ENCODE assay signal across 9 cellular contexts in genomic region chr17:49739662-49740271, GRCh38. TPM values are rescaled to one million over a fixed set of nuclear protein-coding genes. Genes with fewer than 3 reads are reported as not detected.
A peak's percentile ranks its signal among the peaks of the same experiment; 100 is the strongest.
DNase-seq lines count a peak whose midpoint lies in the region; ATAC-seq and TF ChIP-seq lines count a peak whose summit lies in the region.
"Had no signal": no experiment of that assay in that cellular context is flagged by ENCODE, and none has a peak within 500 bp of the region (broad histone marks: within the 10 kb centered on the region; RNA-seq: fewer than 3 reads in every experiment).

No MANE protein-coding gene starts in this region.

- H3K36me3 Mint-ChIP-seq in naive B cell, result peaks cover 0 to 6% of the 10 kb centered on the region in 2 donors

- DNase-seq in NCI-H1694 (lab: John Stamatoyannopoulos, UW) (peak; percentile 18), NCI-H1694 treated with DMSO at 0.1 percent for 48 hours (lab: John Stamatoyannopoulos, UW) (no peak), NCI-H2029 (lab: John Stamatoyannopoulos, UW) (peak; percentile 89), cardiac fibroblast (ENCODE audit: low read depth in 2 of 2) (peak; percentile 59 to 75), naive B cell (peak; percentile 97), epidermal melanocyte (ENCODE audit: insufficient read length, low spot score) (no peak)
- peak; percentile 54 to 96 (median 78) for DNase-seq in activated CD4-positive, CD25-positive, alpha-beta regulatory T cell (lab: John Stamatoyannopoulos, UW)

- peak overlapping the region; percentile 99 for H3K27ac ChIP-seq in stomach smooth muscle (ENCODE audit: low read length)
- H3K27ac ChIP-seq: A549 had no signal

- peak overlapping the region; percentile 84 to 95 (median 93) for H3K4me3 Mint-ChIP-seq in naive B cell

- H3K4me1 ChIP-seq in stomach smooth muscle (ENCODE audit: control insufficient read depth, insufficient read depth, low read length), result peaks cover 72% of the 10 kb centered on the region
- H3K4me1 ChIP-seq: A549 had no signal

- no peak overlapping the region for H3K9ac ChIP-seq in stomach smooth muscle (ENCODE audit: low read length in 2 of 2)

- H3K4me1 Mint-ChIP-seq in naive B cell, result peaks cover 63 to 89% (median 83%) of the 10 kb centered on the region in 3 donors

- peaks cover 0 to 4% (median 0%) of the 10 kb centered on the region in 7 donors for H3K9me3 Mint-ChIP-seq in naive B cell

- no peak for TF ChIP-seq CTCF in cardiac fibroblast (IDR thresholded peaks at IDR 0.05; ENCODE audit: low read depth, low read length)

- H3K4me3 ChIP-seq in cardiac fibroblast (replicated peaks in 1 of 2; ENCODE audit: low read depth in 2 of 2, low read length in 2 of 2), result no peak overlapping the region
- H3K4me3 ChIP-seq in stomach smooth muscle (ENCODE audit: low read length in 2 of 2), result peak overlapping the region in 1 of 2 donors; percentile 44
- H3K4me3 ChIP-seq: A549 had no signal

- no peaks in the 10 kb centered on the region for H3K36me3 ChIP-seq in stomach smooth muscle (ENCODE audit: control insufficient read depth in 2 of 2, insufficient read depth in 2 of 2, low read length in 2 of 2)

- peak overlapping the region; percentile 99 to 100 (median 100) for H3K27ac Mint-ChIP-seq in naive B cell

- ATAC-seq in naive B cell (ENCODE audit: low read depth in 2 of 2), result peak; percentile 96 to 98
- ATAC-seq: A549 had no signal

- no peaks in the 10 kb centered on the region for H3K27me3 Mint-ChIP-seq in naive B cell

- H3K27me3 ChIP-seq in stomach smooth muscle (ENCODE audit: control insufficient read depth in 1 of 2, insufficient read depth in 2 of 2, low read length in 2 of 2), result no peaks in the 10 kb centered on the region

- H3K9me3 ChIP-seq in stomach smooth muscle (ENCODE audit: control insufficient read depth in 2 of 2, low read length in 2 of 2), result no peaks in the 10 kb centered on the region
- H3K9me3 ChIP-seq: A549 had no signal

RNA-seq across cellular contexts. Expression of gene FAM117A, which starts 24.2 kb away (rescaled TPM):
- 10 to 100 TPM; 36.4 to 66.0 (median 54.3) TPM for polyA plus RNA-seq in naive B cell (ENCODE audit: low read depth in 6 of 6)

RNA-seq across cellular contexts. Expression of gene SLC35B1, which starts 32.0 kb away (rescaled TPM):
- 10 to 100 TPM; 20.6 to 47.5 (median 25.7) TPM for polyA plus RNA-seq in naive B cell (ENCODE audit: low read depth in 6 of 6)

RNA-seq across cellular contexts. Expression of gene KAT7, which starts 48.7 kb away (rescaled TPM):
- 10 to 100 TPM; 42.3 to 61.8 (median 45.4) TPM for polyA plus RNA-seq in naive B cell (ENCODE audit: low read depth in 6 of 6)

Comparison
In these comparisons a context has a peak if more than half of its experiments do, and no peak if none do; other contexts are left out.
1. DNase-seq: peak in NCI-H1694 (single experiment), NCI-H2029 (single experiment), activated CD4-positive, CD25-positive, alpha-beta regulatory T cell (4 of 4), cardiac fibroblast (2 of 2) and naive B cell (single experiment); none in NCI-H1694 treated with DMSO at 0.1 percent for 48 hours (single experiment) and epidermal melanocyte (single experiment).